In the genomic region with DNA sequence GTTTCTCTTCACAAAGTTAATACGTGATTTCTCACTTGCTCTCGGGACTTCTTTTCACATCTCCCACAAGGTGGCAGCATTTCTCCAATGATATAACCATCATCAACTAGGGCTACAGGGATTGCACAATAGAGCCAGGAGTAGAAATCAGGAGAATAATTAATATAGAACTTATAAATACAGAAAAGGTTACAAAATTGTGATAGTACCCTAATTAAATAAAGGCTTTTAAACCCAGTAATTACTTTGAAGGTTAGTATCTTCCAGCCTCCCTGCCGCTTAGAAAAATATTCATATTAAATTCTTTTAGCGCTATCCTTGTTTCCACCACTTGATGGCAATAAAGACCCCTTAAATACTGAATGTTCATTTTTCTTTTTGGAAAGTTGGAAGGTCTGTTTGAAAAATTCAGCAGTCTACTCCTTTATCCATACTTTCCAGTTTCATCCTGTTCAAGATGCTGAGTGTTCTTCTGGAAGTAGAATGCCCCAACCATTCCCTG, we compare ENCODE assay signal across 8 cellular contexts.
DNase-seq lines count a peak whose midpoint lies in the region; ATAC-seq and TF ChIP-seq lines count a peak whose summit lies in the region.

No MANE protein-coding gene starts in this region.

- H3K9me3 ChIP-seq in endocrine pancreas (ENCODE audit: control insufficient read depth, low read length) = no peaks in the 10 kb centered on the region
- no peaks in the 10 kb centered on the region for H3K9me3 ChIP-seq in mucosa of descending colon

- intact Hi-C loops in mucosa of descending colon (cut with DNase I, micrococcal nuclease) = loop anchor here (5.0 to 10.0 kb wide), 4 partner anchors 59 to 861 kb away; no protein-coding TSS in a partner anchor

- ATAC-seq in GM18909 (IDR thresholded peaks at IDR 0.05; ENCODE audit: poor library complexity, unreplicated experiment) = peak; percentile 85
- ATAC-seq in HG03066 (IDR thresholded peaks at IDR 0.05; ENCODE audit: low read depth, unreplicated experiment) = peak; percentile 77
- peak; percentile 91 for ATAC-seq in mucosa of descending colon

- H3K4me1 ChIP-seq in endocrine pancreas (ENCODE audit: control insufficient read depth, insufficient read depth, low read length) (no peaks in the 10 kb centered on the region), mucosa of descending colon (ENCODE audit: low read depth) (no peaks in the 10 kb centered on the region)

- no peak overlapping the region for H3K9ac ChIP-seq in endocrine pancreas (ENCODE audit: control insufficient read depth, insufficient read depth, low read length)

- H3K4me3 ChIP-seq in endocrine pancreas (ENCODE audit: control insufficient read depth, insufficient read depth, low read length) (peak overlapping the region; percentile 69), mucosa of descending colon (no peak overlapping the region)

- in situ Hi-C loops in Caki2 (cut with HindIII; ENCODE audit: low pct_unique_long_range_greater_than_20kb, low sequenced_read_pairs) = no loop called here

- H3K27me3 ChIP-seq in endocrine pancreas (ENCODE audit: control insufficient read depth, insufficient read depth, low read length) = no peaks in the 10 kb centered on the region

- DNase-seq in Caki2 (ENCODE audit: low read depth) (peak; percentile 53), NCI-H187 (lab: John Stamatoyannopoulos, UW) (peak; percentile 60 to 87), T follicular helper cell (ENCODE audit: low read depth) (peak; percentile 15), mucosa of descending colon (peak in 1 of 3 donors; percentile 61), mesenteric fat pad (ENCODE audit: low spot score) (no peak)

- H3K36me3 ChIP-seq in endocrine pancreas (ENCODE audit: control insufficient read depth, insufficient read depth, low read length) (no peaks in the 10 kb centered on the region), mucosa of descending colon (ENCODE audit: low read depth) (no peaks in the 10 kb centered on the region)

- peak; percentile 25 for TF ChIP-seq CTCF in mucosa of descending colon (IDR thresholded peaks at IDR 0.05)
